Comparison of ENCODE assay signal across 8 cellular contexts in genomic region chr14:21096889-21097615, GRCh38. TPM values are rescaled to one million over a fixed set of nuclear protein-coding genes. Genes with fewer than 3 reads are reported as not detected.
DNase-seq lines count a peak whose midpoint lies in the region; ATAC-seq and TF ChIP-seq lines count a peak whose summit lies in the region.

No MANE protein-coding gene starts in this region.

- H4K5ac ChIP-seq in IMR-90 (ENCODE audit: low read depth, low read length): no peak overlapping the region

- H2BK5ac ChIP-seq in IMR-90 (ENCODE audit: low read depth, low read length, poor library complexity, severe bottlenecking): no peak overlapping the region

- H3K27ac Mint-ChIP-seq in natural killer cell: peak overlapping the region; percentile 64 to 65

- dilution Hi-C loops in IMR-90 (cut with HindIII; ENCODE audit: low sequenced_read_pairs, unreplicated experiment): no loop called here

- no peak overlapping the region for H3K18ac ChIP-seq in IMR-90 (ENCODE audit: low read depth, low read length)

- H3K4me3 ChIP-seq in AG09309 (ENCODE audit: control insufficient read depth, low read depth, low read length) (peak overlapping the region; percentile 5; the same call in 1 of the 2 replicates), IMR-90 (ENCODE audit: insufficient read depth, low read depth, low read length) (peak overlapping the region; percentile 14; the same call in 1 of the 2 replicates), colonic mucosa (peak overlapping the region; percentile 30)

- H3K23ac ChIP-seq in IMR-90 (ENCODE audit: low read depth, low read length): no peak overlapping the region

- no peak for DNase-seq in AG09309 (ENCODE audit: low read depth)
- DNase-seq in IMR-90: no peak
- DNase-seq in colonic mucosa: no peak
- no peak for DNase-seq in natural killer cell
- DNase-seq in NCI-H2107 treated with DMSO at 0.1 percent for 48 hours (lab: John Stamatoyannopoulos, UW; ENCODE audit: unreplicated experiment): no peak
- no peak for DNase-seq in NOMO-1 treated with dmso at 0.1 percent for 144 hours (lab: John Stamatoyannopoulos, UW; ENCODE audit: unreplicated experiment)

- peaks cover 3% of the 10 kb centered on the region; the same call in 1 of the 2 replicates for H3K9me1 ChIP-seq in IMR-90 (ENCODE audit: insufficient read depth, low read length)

- H2AK9ac ChIP-seq in IMR-90 (replicated peaks; ENCODE audit: low read depth, low read length, poor library complexity): no peak overlapping the region

- 0 out of 4 replicates have a peak, but pooled peaks cover 0 to 2% of the 10 kb centered on the region in 2 experiments for H3K79me1 ChIP-seq in IMR-90 (ENCODE audit: low read depth in 1 of 2, low read length in 2 of 2)

- in situ Hi-C loops in IMR-90 (cut with MboI; ENCODE audit: low sequenced_read_pairs): loop anchor here (25.0 kb wide), 2 partner anchors 635 to 760 kb away; partner anchors contain the start of genes APEX1, CCNB1IP1, OSGEP and PARP2

- no peak overlapping the region for H4K91ac ChIP-seq in IMR-90 (ENCODE audit: insufficient read depth, low read depth, low read length)

- no peak for TF ChIP-seq RAD21 in IMR-90 (IDR thresholded peaks at IDR 0.05; ENCODE audit: low read length)

- peaks cover 4% of the 10 kb centered on the region; the same call in 1 of the 2 replicates for H3K36me3 ChIP-seq in IMR-90 (ENCODE audit: control insufficient read depth, insufficient read depth, low read length)
- no peaks in the 10 kb centered on the region for H3K36me3 ChIP-seq in colonic mucosa

- peaks cover 18 to 19% of the 10 kb centered on the region in 2 donors for H3K4me1 Mint-ChIP-seq in natural killer cell

- no peak overlapping the region for H4K8ac ChIP-seq in IMR-90 (ENCODE audit: low read depth in 2 of 2, low read length in 2 of 2)

- H3K14ac ChIP-seq in IMR-90 (replicated peaks; ENCODE audit: low read depth, low read length): no peak overlapping the region

- no peaks in the 10 kb centered on the region for H3K9me3 Mint-ChIP-seq in natural killer cell

- no peaks in the 10 kb centered on the region for H3K27me3 ChIP-seq in IMR-90 (ENCODE audit: control insufficient read depth, insufficient read depth, low read length)
- H3K27me3 ChIP-seq in colonic mucosa: no peaks in the 10 kb centered on the region

- no peak overlapping the region for H2AK5ac ChIP-seq in IMR-90 (ENCODE audit: low read depth, low read length)

- WGBS in IMR-90 (ENCODE audit: extremely low coverage in 2 of 2, insufficient read length in 1 of 2), 2 experiments: 100% methylated on average over 1 of the region's 11 CpGs; no CpG with 5 or more reads in 1 of the 2 experiments

- H3K4me3 Mint-ChIP-seq in natural killer cell: peak overlapping the region; percentile 82

- peaks cover 0 to 4% of the 10 kb centered on the region in 2 donors for H3K27me3 Mint-ChIP-seq in natural killer cell (ENCODE audit: low read depth in 2 of 2)

- TF ChIP-seq CTCF in AG09309 (IDR thresholded peaks at IDR 0.05; ENCODE audit: control insufficient read depth, insufficient read depth, low read depth, low read length, missing control alignments) (no peak), IMR-90 (conservative IDR thresholded peaks at IDR 0.05; ENCODE audit: low read depth, low read length) (no peak), colonic mucosa (IDR thresholded peaks at IDR 0.05) (no peak), natural killer cell (IDR thresholded peaks at IDR 0.05) (no peak)

- POLR2A ChIA-PET in IMR-90 (lab: Charles Lee; ENCODE audit: unreplicated experiment): interaction anchor here (0.7 kb wide), 1 partner anchor 765 kb away, joined by 3 read pairs; no protein-coding TSS in a partner anchor

- peak overlapping the region; percentile 36; the same call in 1 of the 2 replicates for H3K4me2 ChIP-seq in IMR-90 (ENCODE audit: low read depth, low read length)

- intact Hi-C loops in IMR-90 (cut with micrococcal nuclease): no loop called here
- intact Hi-C loops in colonic mucosa (cut with DNase I): no loop called here
- intact Hi-C loops in natural killer cell (cut with micrococcal nuclease): no loop called here

- CTCF ChIA-PET in IMR-90 (lab: Yijun Ruan, JAX): interaction anchor here (1.2 to 1.8 kb wide), 2 partner anchors 33 to 82 kb away, joined by 3 to 6 read pairs; no protein-coding TSS in a partner anchor

- H3K56ac ChIP-seq in IMR-90 (ENCODE audit: extremely low read depth, insufficient read depth, low read length): no peak overlapping the region

- H3K27ac ChIP-seq in IMR-90 (ENCODE audit: insufficient read depth, low read length): peak overlapping the region; percentile 16; the same call in 1 of the 2 replicates
- H3K27ac ChIP-seq in colonic mucosa: peak overlapping the region; percentile 58

- H3K36me3 Mint-ChIP-seq in natural killer cell: no peaks in the 10 kb centered on the region

- H4K20me1 ChIP-seq in IMR-90 (ENCODE audit: insufficient read depth, low read length): no peaks in the 10 kb centered on the region; the same call in 1 of the 2 replicates

- H2BK15ac ChIP-seq in IMR-90 (ENCODE audit: low read depth, low read length): no peak overlapping the region

- no peak overlapping the region for H3K4ac ChIP-seq in IMR-90 (ENCODE audit: low read depth, low read length)

- H2AFZ ChIP-seq in IMR-90 (replicated peaks; ENCODE audit: low read length, poor library complexity): no peak overlapping the region

- no peak overlapping the region for H2BK20ac ChIP-seq in IMR-90 (ENCODE audit: low read depth, low read length)

- H2BK120ac ChIP-seq in IMR-90 (ENCODE audit: low read depth, low read length): no peak overlapping the region

- no peak overlapping the region; the same call in 1 of the 2 replicates for H3K9ac ChIP-seq in IMR-90 (ENCODE audit: low read depth, low read length)
- peak overlapping the region in 1 of 2 donors; percentile 41 for H3K9ac ChIP-seq in colonic mucosa (ENCODE audit: low read depth in 2 of 2, low read length in 2 of 2)

- H3K4me1 ChIP-seq in IMR-90 (ENCODE audit: control insufficient read depth, insufficient read depth, low read length): peaks cover 4% of the 10 kb centered on the region; the same call in 1 of the 2 replicates
- peaks cover 7% of the 10 kb centered on the region for H3K4me1 ChIP-seq in colonic mucosa

- ATAC-seq in IMR-90 (ENCODE audit: low read depth) (no peak), natural killer cell (no peak), GM18907 (IDR thresholded peaks at IDR 0.05; ENCODE audit: unreplicated experiment) (no peak), GM18505 (IDR thresholded peaks at IDR 0.05; ENCODE audit: unreplicated experiment) (no peak)

- H3K9me3 ChIP-seq in IMR-90 (ENCODE audit: control insufficient read depth, insufficient read depth, low read length) (no peaks in the 10 kb centered on the region), colonic mucosa (no peaks in the 10 kb centered on the region)

- TF ChIP-seq POLR2A in IMR-90 (IDR thresholded peaks at IDR 0.05; ENCODE audit: low read depth, low read length) (no peak), GM18505 (IDR thresholded peaks at IDR 0.05; ENCODE audit: borderline replicate concordance, extremely low read depth, insufficient read depth, insufficient read length) (no peak)

- no TSS peak for BruUV-seq in IMR-90 (replicated peaks; lab: Mats Ljungman, UMichigan)

TF ChIP-seq in IMR-90, 13 proteins besides CTCF, POLR2A, EP300 and RAD21 (continues in another document):
- TF ChIP-seq CEBPB (IDR thresholded peaks at IDR 0.05; ENCODE audit: low read depth, low read length) (no peak), BHLHE40 (IDR thresholded peaks at IDR 0.05; ENCODE audit: low read depth, low read length) (no peak), SMC3 (IDR thresholded peaks at IDR 0.05; ENCODE audit: low read depth, low read length) (no peak), CHD1 (IDR thresholded peaks at IDR 0.05; ENCODE audit: low read depth, low read length) (no peak), RCOR1 (IDR thresholded peaks at IDR 0.05; ENCODE audit: insufficient replicate concordance, low read length) (no peak), RFX5 (IDR thresholded peaks at IDR 0.05; ENCODE audit: low read depth, low read length) (no peak), MAZ (IDR thresholded peaks at IDR 0.05; ENCODE audit: borderline replicate concordance, low read depth, low read length) (no peak), NFE2L2 (IDR thresholded peaks at IDR 0.05; ENCODE audit: low read depth, low read length) (no peak)

RNA-seq across cellular contexts. Expression of gene ZNF219, which starts 1.4 kb away (rescaled TPM):
- 0.83 and 0.90 TPM in 2 replicates for total RNA-seq in IMR-90 (2012; rRNA removed)
- 3.8 and 4.6 TPM in 2 replicates for polyA plus RNA-seq in IMR-90 (2012; rRNA removed)
- polyA plus RNA-seq in IMR-90 (2012; cell fraction: cytosol; rRNA removed): 2.6 and 6.7 TPM in 2 replicates
- polyA plus RNA-seq in IMR-90 (2012; cell fraction: nucleus; rRNA removed; ENCODE audit: low replicate concordance): 15.6 and 20.5 TPM in 2 replicates
- total RNA-seq in colonic mucosa: 10 to 100 TPM; 44.0 to 79.6 TPM
- 1 to 10 TPM; 5.6 to 8.4 (median 7.7) TPM for total RNA-seq in natural killer cell

RNA-seq across cellular contexts. Expression of gene TMEM253, which starts 3.8 kb away (rescaled TPM):
- total RNA-seq in IMR-90 (2012; rRNA removed): not detected in 2 replicates
- polyA plus RNA-seq in IMR-90 (2012; rRNA removed): 0.07 TPM in 1 of 2 replicates, not detected in the other
- 0.06 TPM in 1 of 2 replicates, not detected in the other for polyA plus RNA-seq in IMR-90 (2012; cell fraction: cytosol; rRNA removed)
- polyA plus RNA-seq in IMR-90 (2012; cell fraction: nucleus; rRNA removed; ENCODE audit: low replicate concordance): 0.16 and 0.32 TPM in 2 replicates
- 10 to 100 TPM; 28.8 to 48.3 TPM for total RNA-seq in colonic mucosa
- total RNA-seq in natural killer cell: under 1 TPM in 1 of 3 donors, not detected in 2; 0.40 TPM

RNA-seq across cellular contexts. Expression of gene ARHGEF40, which starts 26.9 kb away (rescaled TPM):
- total RNA-seq in IMR-90 (2012; rRNA removed): 16.1 and 18.1 TPM in 2 replicates
- 58.4 and 62.8 TPM in 2 replicates for polyA plus RNA-seq in IMR-90 (2012; rRNA removed)
- 39.2 and 43.6 TPM in 2 replicates for polyA plus RNA-seq in IMR-90 (2012; cell fraction: cytosol; rRNA removed)
- polyA plus RNA-seq in IMR-90 (2012; cell fraction: nucleus; rRNA removed; ENCODE audit: low replicate concordance): 101 and 167 TPM in 2 replicates
- 10 to 100 TPM; 49.5 to 66.9 TPM for total RNA-seq in colonic mucosa
- total RNA-seq in natural killer cell: 1 to 10 TPM; 4.4 to 6.9 (median 6.0) TPM

RNA-seq across cellular contexts. Expression of gene RNASE8, which starts 39.4 kb away (rescaled TPM):
- total RNA-seq in IMR-90 (2012; rRNA removed) (not detected in 2 replicates), colonic mucosa (not detected), natural killer cell (not detected)
- not detected in 2 replicates for polyA plus RNA-seq in IMR-90 (2012; rRNA removed)
- not detected in 2 replicates for polyA plus RNA-seq in IMR-90 (2012; cell fraction: cytosol; rRNA removed)
- polyA plus RNA-seq in IMR-90 (2012; cell fraction: nucleus; rRNA removed; ENCODE audit: low replicate concordance): not detected in 2 replicates

RNA-seq across cellular contexts. Expression of gene RNASE7, which starts 54.9 kb away (rescaled TPM):
- total RNA-seq in IMR-90 (2012; rRNA removed): not detected in 2 replicates
- not detected in 2 replicates for polyA plus RNA-seq in IMR-90 (2012; rRNA removed)
- polyA plus RNA-seq in IMR-90 (2012; cell fraction: cytosol; rRNA removed): not detected in 2 replicates
- polyA plus RNA-seq in IMR-90 (2012; cell fraction: nucleus; rRNA removed; ENCODE audit: low replicate concordance): not detected in 2 replicates
- total RNA-seq in colonic mucosa: under 1 TPM; 0.16 to 0.30 TPM
- total RNA-seq in natural killer cell: not detected

Comparison
In these comparisons a context has a peak if more than half of its experiments do, and no peak if none do; other contexts are left out.
1. RNA of gene ZNF219, which starts 1.4 kb away (total RNA-seq): 44.0 to 79.6 TPM in colonic mucosa; 5.6 to 8.4 TPM in natural killer cell and 0.83 to 0.90 TPM in IMR-90; every median in the first group is over 4 times any median in the second.
2. RNA of gene TMEM253, which starts 3.8 kb away (total RNA-seq): 28.8 to 48.3 TPM in colonic mucosa; 0.40 TPM in natural killer cell and not detected in IMR-90; every median in the first group is over 10 times any median in the second.
3. Peak in every context shown above with its lines, with median percentiles within 50 percentile points of each other: H3K4me3 ChIP-seq.